Comparison of ENCODE assay signal across 2 cellular contexts in genomic region chr1:45163111-45163510, GRCh38. TPM values are rescaled to one million over a fixed set of nuclear protein-coding genes. Genes with fewer than 3 reads are reported as not detected.
"Had no signal": no experiment of that assay in that cellular context is flagged by ENCODE, and none has a peak within 500 bp of the region (broad histone marks: within the 10 kb centered on the region; RNA-seq: fewer than 3 reads in every experiment).

No MANE protein-coding gene starts in this region.

RNA-seq across cellular contexts. Expression of gene ZSWIM5, which starts 43.3 kb away (rescaled TPM):
- total RNA-seq: HT1080, RPMI7951 had no signal
